Comparison of ENCODE assay signal across 12 cellular contexts in the genomic region with DNA sequence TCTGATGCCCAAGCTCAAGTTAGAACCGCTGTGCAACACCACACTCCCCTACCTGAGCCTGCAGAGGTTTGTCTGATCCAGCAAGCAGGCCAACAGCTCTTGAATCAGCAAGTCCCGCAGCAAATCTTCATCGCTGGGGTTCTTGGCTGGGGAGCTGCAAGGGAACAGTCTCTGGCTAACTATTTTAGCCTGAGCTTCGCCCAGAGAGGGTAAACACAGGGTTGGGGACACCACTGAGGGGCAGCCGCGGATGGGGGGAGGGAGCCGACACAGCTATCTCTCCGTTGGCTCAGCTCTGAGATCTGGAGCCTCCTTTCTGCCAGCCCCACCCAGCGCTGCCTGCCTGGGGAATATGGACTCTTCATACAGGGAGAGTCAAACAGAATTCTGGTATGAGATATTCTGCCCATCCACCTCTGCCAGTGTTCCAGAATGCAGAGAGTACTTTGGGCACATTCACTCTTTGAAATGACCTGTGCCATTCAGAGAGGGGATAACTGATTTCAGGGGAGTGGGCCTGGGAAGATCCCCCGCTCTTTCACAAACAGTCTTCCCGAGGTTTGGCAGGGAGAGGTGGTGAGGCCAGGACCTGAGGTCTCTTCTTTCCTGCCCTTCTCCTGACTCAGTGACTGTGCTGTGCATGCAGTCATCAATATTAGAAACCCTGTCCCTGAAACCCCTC. TPM values are rescaled to one million over a fixed set of nuclear protein-coding genes. Genes with fewer than 3 reads are reported as not detected.
DNase-seq lines count a peak whose midpoint lies in the region; TF ChIP-seq lines count a peak whose summit lies in the region.
"Had no signal": no experiment of that assay in that cellular context is flagged by ENCODE, and none has a peak within 500 bp of the region (broad histone marks: within the 10 kb centered on the region; RNA-seq: fewer than 3 reads in every experiment).

No MANE protein-coding gene starts in this region.

- H3K79me1 ChIP-seq in mesenchymal stem cell (replicated peaks; ENCODE audit: low read length, poor library complexity, severe bottlenecking) = no peaks in the 10 kb centered on the region

- H4K8ac ChIP-seq in mesenchymal stem cell (ENCODE audit: low read length) = peak overlapping the region; percentile 78

- H3K4me3 ChIP-seq in HEK293 (ENCODE audit: low read depth, low read length) = no peak overlapping the region
- H3K4me3 ChIP-seq in WERI-Rb-1 (ENCODE audit: low read depth, low read length) = peak overlapping the region; percentile 31
- peak overlapping the region in 1 of 2 experiments; percentile 55 for H3K4me3 ChIP-seq in mesenchymal stem cell (ENCODE audit: insufficient read depth in 1 of 2, low read depth in 1 of 2, low read length in 2 of 2)

- CTCF ChIA-PET in HEK293 (lab: Yijun Ruan, JAX) (interaction anchor here (0.6 to 3.3 kb wide), 7 partner anchors 7 to 157 kb away, joined by 3 to 18 read pairs (median 3); no protein-coding TSS in a partner anchor), GM10248 (lab: Yijun Ruan, JAX) (interaction anchor here (0.6 to 1.6 kb wide), 4 partner anchors 8 to 271 kb away, joined by 3 to 4 read pairs (median 3); no protein-coding TSS in a partner anchor)

- H2BK120ac ChIP-seq in mesenchymal stem cell (ENCODE audit: low read depth, low read length) = no peak overlapping the region

- no peak overlapping the region for H3K27ac ChIP-seq in HEK293 (ENCODE audit: extremely low read depth, low read depth, low read length)
- H3K27ac ChIP-seq in WERI-Rb-1 = peak overlapping the region; percentile 74
- no peak overlapping the region for H3K27ac ChIP-seq in mesenchymal stem cell (ENCODE audit: low read length, poor library complexity, severe bottlenecking)

- H2BK15ac ChIP-seq in mesenchymal stem cell (ENCODE audit: low read depth, poor library complexity, severe bottlenecking) = peak overlapping the region; percentile 52

- peak overlapping the region in 1 of 2 experiments; percentile 64 for H3K18ac ChIP-seq in mesenchymal stem cell (ENCODE audit: low read depth in 1 of 2, low read length in 2 of 2)

- H2BK5ac ChIP-seq in mesenchymal stem cell (ENCODE audit: low read depth, low read length, poor library complexity, severe bottlenecking) = no peak overlapping the region

- H2BK12ac ChIP-seq in mesenchymal stem cell (ENCODE audit: low read length in 2 of 2) = peak overlapping the region; percentile 19 to 76

- H2AK5ac ChIP-seq in mesenchymal stem cell (ENCODE audit: low read length, severe bottlenecking) = no peak overlapping the region

- WGBS in mesenchymal stem cell = 48% methylated on average over 11 of the region's 11 CpGs

- H3K9me3 ChIP-seq in HEK293 (ENCODE audit: control insufficient read depth, insufficient read depth, low read depth, low read length) (no peaks in the 10 kb centered on the region), WERI-Rb-1 (ENCODE audit: severe bottlenecking) (no peaks in the 10 kb centered on the region), mesenchymal stem cell (ENCODE audit: control insufficient read depth, low read length) (no peaks in the 10 kb centered on the region)

- H3K4ac ChIP-seq in mesenchymal stem cell (ENCODE audit: low read depth in 1 of 2, low read length in 2 of 2) = peak overlapping the region in 1 of 2 experiments; percentile 51

- H3K27me3 ChIP-seq in WERI-Rb-1 (ENCODE audit: insufficient read depth, low read depth, severe bottlenecking) (no peaks in the 10 kb centered on the region), mesenchymal stem cell (ENCODE audit: control insufficient read depth in 1 of 2, insufficient read depth in 1 of 2, low read length in 2 of 2) (no peaks in the 10 kb centered on the region)

- H3K14ac ChIP-seq in mesenchymal stem cell (ENCODE audit: low read length in 2 of 2) = no peak overlapping the region

- POLR2A ChIA-PET in HEK293 (lab: Yijun Ruan, JAX) = interaction anchor here (0.7 to 3.4 kb wide), 6 partner anchors 10 to 36 kb away, joined by 3 to 24 read pairs (median 6); a partner anchor contains a TSS
- POLR2A ChIA-PET in GM10248 (lab: Yijun Ruan, JAX) = no interaction called here

- H2AFZ ChIP-seq in mesenchymal stem cell (ENCODE audit: low read depth, low read length) = peak overlapping the region; percentile 29

- H3K4me2 ChIP-seq in mesenchymal stem cell (ENCODE audit: low read length, poor library complexity, severe bottlenecking) = no peak overlapping the region

- peak; percentile 22 for DNase-seq in A172 (ENCODE audit: low spot score)
- peak; percentile 84 for DNase-seq in WERI-Rb-1
- no peak for DNase-seq in mesenchymal stem cell
- DNase-seq in DMS153 (lab: John Stamatoyannopoulos, UW) = no peak
- no peak for DNase-seq in nucleus accumbens (lab: John Stamatoyannopoulos, UW)
- no peak for DNase-seq in GM10248 (ENCODE audit: extremely low spot score)
- DNase-seq in SKM-1 treated with dmso at 0.1 percent for 144 hours (lab: John Stamatoyannopoulos, UW; ENCODE audit: unreplicated experiment) = no peak
- DNase-seq: activated CD4-positive, CD25-positive, alpha-beta regulatory T cell; activated CD8-positive, alpha-beta memory T cell treated with anti-CD3 and anti-CD28 coated beads, Interleukin-2, amount 50 U/mL, for 4 hours had no signal

- peak overlapping the region; percentile 77 for H3K9ac ChIP-seq in mesenchymal stem cell (ENCODE audit: low read length)

- H3K36me3 ChIP-seq in HEK293 (ENCODE audit: control insufficient read depth in 2 of 2, insufficient read depth in 1 of 2, low read length in 2 of 2) (no peaks in the 10 kb centered on the region), WERI-Rb-1 (no peaks in the 10 kb centered on the region), mesenchymal stem cell (ENCODE audit: control insufficient read depth in 1 of 2, insufficient read depth in 2 of 2, low read depth in 1 of 2, low read length in 2 of 2) (no peaks in the 10 kb centered on the region)

- H3K4me1 ChIP-seq in HEK293 (ENCODE audit: control insufficient read depth, insufficient read depth, low read length) = no peaks in the 10 kb centered on the region; the same call in 1 of the 2 replicates
- H3K4me1 ChIP-seq in mesenchymal stem cell (ENCODE audit: control insufficient read depth, insufficient read depth, low read depth, low read length) = peaks cover 17% of the 10 kb centered on the region

- no peak for TF ChIP-seq CTCF in HEK293 (tag by site-specific recombination; IDR thresholded peaks at IDR 0.05)
- no peak for TF ChIP-seq CTCF in WERI-Rb-1 (IDR thresholded peaks at IDR 0.05; ENCODE audit: low read depth, low read length)
- no peak for TF ChIP-seq CTCF in GM10248 (IDR thresholded peaks at IDR 0.05; ENCODE audit: control extremely low read depth, extremely low read depth, low read depth, missing control alignments)

- peak overlapping the region in 1 of 2 experiments; percentile 61 for H3K23ac ChIP-seq in mesenchymal stem cell (ENCODE audit: low read length in 2 of 2)

- H4K91ac ChIP-seq in mesenchymal stem cell (ENCODE audit: low read length) = no peak overlapping the region

TF ChIP-seq in HEK293, 187 proteins besides CTCF, POLR2A, EP300 and RAD21:
- TF ChIP-seq ZNF600 (tag by site-specific recombination; IDR thresholded peaks at IDR 0.05) (peak; percentile 16), GLIS1 (tag by site-specific recombination; IDR thresholded peaks at IDR 0.05) (peak; percentile 28; the same call in 1 of the 2 replicates), SP7 (tag by site-specific recombination; IDR thresholded peaks at IDR 0.05) (no peak), ZNF214 (tag by site-specific recombination; IDR thresholded peaks at IDR 0.05; ENCODE audit: borderline replicate concordance) (no peak), GLIS2 (tag by site-specific recombination; IDR thresholded peaks at IDR 0.05) (0 out of 2 replicates have a peak, but pooled peaks have one; percentile 12), TRIM28 (IDR thresholded peaks at IDR 0.05; ENCODE audit: borderline replicate concordance, low read length) (no peak), ZNF341 (tag by site-specific recombination; IDR thresholded peaks at IDR 0.05; ENCODE audit: low read depth) (0 out of 2 replicates have a peak, but pooled peaks have one; percentile 11), ZBTB17 (tag by site-specific recombination; IDR thresholded peaks at IDR 0.05) (peak; percentile 79)

RNA-seq across cellular contexts. Expression of a gene that starts 7.4 kb away (rescaled TPM):
- total RNA-seq in A172 (2014; rRNA removed; shearing (Covaris generic)) = not detected in 2 replicates
- 0.23 TPM for polyA plus RNA-seq in mesenchymal stem cell (2013, experiment 1 of 2)
- polyA plus RNA-seq in mesenchymal stem cell (2013, experiment 2 of 2) = 0.12 TPM
- total RNA-seq: bronchial epithelial cell, glomerular endothelial cell had no signal

RNA-seq across cellular contexts. Expression of a gene that starts 16.3 kb away (rescaled TPM):
- total RNA-seq in A172 (2014; rRNA removed; shearing (Covaris generic)) = 157 and 175 TPM in 2 replicates
- polyA plus RNA-seq in mesenchymal stem cell (2013, experiment 1 of 2) = 126 TPM
- polyA plus RNA-seq in mesenchymal stem cell (2013, experiment 2 of 2) = 126 TPM

RNA-seq across cellular contexts. Expression of a gene that starts 36.2 kb away (rescaled TPM):
- 14.8 and 16.0 TPM in 2 replicates for total RNA-seq in A172 (2014; rRNA removed; shearing (Covaris generic))
- polyA plus RNA-seq in mesenchymal stem cell (2013, experiment 1 of 2) = 44.3 TPM
- 44.9 TPM for polyA plus RNA-seq in mesenchymal stem cell (2013, experiment 2 of 2)
- total RNA-seq: bronchial epithelial cell had no signal

RNA-seq across cellular contexts. Expression of a gene that starts 52.8 kb away (rescaled TPM):
- 112 and 118 TPM in 2 replicates for total RNA-seq in A172 (2014; rRNA removed; shearing (Covaris generic))
- polyA plus RNA-seq in mesenchymal stem cell (2013, experiment 1 of 2) = 74.4 TPM
- polyA plus RNA-seq in mesenchymal stem cell (2013, experiment 2 of 2) = 73.9 TPM

Comparison
In these comparisons a context has a peak if more than half of its experiments do, and no peak if none do; other contexts are left out.
1. DNase-seq: peak in A172 (single experiment) and WERI-Rb-1 (single experiment); none in mesenchymal stem cell (single experiment), DMS153 (single experiment), nucleus accumbens (0 of 56), GM10248 (single experiment) and SKM-1 treated with dmso at 0.1 percent for 144 hours (single experiment).